In the genomic region with DNA sequence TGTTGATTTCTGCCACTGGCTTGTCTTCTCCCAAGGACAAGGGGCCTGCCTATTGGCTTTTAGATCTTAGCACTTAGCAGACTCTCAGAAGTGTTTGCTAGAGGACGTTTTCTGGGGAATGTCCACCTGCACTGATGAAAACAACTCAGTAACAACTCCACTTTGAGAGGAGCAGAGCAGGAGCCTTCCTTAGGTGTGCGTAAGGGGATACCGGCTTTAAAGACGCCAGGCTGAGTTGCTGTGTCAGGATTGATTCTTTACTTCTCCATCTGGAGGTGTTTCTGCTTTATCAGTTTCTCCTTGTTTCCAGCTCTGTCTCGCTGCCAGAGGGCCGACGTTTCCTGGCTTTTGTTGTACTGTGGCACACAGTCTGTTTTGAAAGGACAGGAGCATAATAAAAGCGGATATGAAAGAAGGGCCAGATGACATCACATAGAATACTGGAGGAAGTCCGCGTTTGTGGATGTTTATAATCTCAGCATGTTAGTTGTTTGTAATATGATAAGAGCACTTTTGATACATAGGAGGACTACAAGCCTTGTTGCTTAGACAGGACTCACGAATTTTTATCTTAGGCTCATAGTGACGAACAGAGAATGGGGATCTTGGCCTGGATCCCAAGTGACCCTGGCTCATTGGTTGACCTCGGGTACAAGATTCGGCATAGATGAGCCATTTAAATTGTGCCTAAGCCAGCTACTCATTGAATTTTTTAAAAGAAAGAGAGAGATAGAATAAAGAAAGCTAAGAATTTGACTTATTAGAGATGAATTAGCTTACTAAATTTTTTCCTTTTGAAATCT, we compare ENCODE assay signal across 9 cellular contexts. TPM values are rescaled to one million over a fixed set of nuclear protein-coding genes. Genes with fewer than 3 reads are reported as not detected.
DNase-seq lines count a peak whose midpoint lies in the region; ATAC-seq and TF ChIP-seq lines count a peak whose summit lies in the region.
"Had no signal": no experiment of that assay in that cellular context is flagged by ENCODE, and none has a peak within 500 bp of the region (broad histone marks: within the 10 kb centered on the region; RNA-seq: fewer than 3 reads in every experiment).

No MANE protein-coding gene starts in this region.

- no peak for DNase-seq in mammary epithelial cell
- no peak for DNase-seq in natural killer cell
- DNase-seq in GDM1 (lab: John Stamatoyannopoulos, UW): no peak
- no peak for DNase-seq in activated CD4-positive, alpha-beta T cell treated with anti-CD3 and anti-CD28 coated beads for 4 hours

- peaks cover 10 to 13% of the 10 kb centered on the region in 2 donors for H3K27me3 Mint-ChIP-seq in natural killer cell (ENCODE audit: low read depth in 2 of 2)

- H3K9me3 ChIP-seq in mammary epithelial cell (replicated peaks; ENCODE audit: insufficient read depth, low read length): no peaks in the 10 kb centered on the region

- H2AFZ ChIP-seq in mammary epithelial cell (ENCODE audit: low read depth, low read length): peak overlapping the region; percentile 81

- no peaks in the 10 kb centered on the region for H4K20me1 ChIP-seq in mammary epithelial cell (ENCODE audit: insufficient read depth, low read length)

- dilution Hi-C loops in mammary epithelial cell (cut with HindIII; ENCODE audit: low sequenced_read_pairs): no loop called here

- CTCF ChIA-PET in mammary epithelial cell (lab: Charles Lee; ENCODE audit: low non-redundant PET): no interaction called here

- peak overlapping the region; percentile 81 for H3K4me3 Mint-ChIP-seq in natural killer cell
- H3K4me3 Mint-ChIP-seq: central memory CD8-positive, alpha-beta T cell had no signal

- H3K27me3 ChIP-seq in mammary epithelial cell (ENCODE audit: insufficient read depth, low read length): no peaks in the 10 kb centered on the region

- WGBS in mammary epithelial cell (ENCODE audit: low coverage, missing lambda C conversion rate): 77% methylated on average over 14 of the region's 14 CpGs

- peaks cover 0 to 2% of the 10 kb centered on the region in 2 donors for H3K9me3 Mint-ChIP-seq in natural killer cell
- H3K9me3 Mint-ChIP-seq: central memory CD8-positive, alpha-beta T cell had no signal

- no peaks in the 10 kb centered on the region for H3K36me3 Mint-ChIP-seq in natural killer cell

- intact Hi-C loops in mammary epithelial cell (cut with micrococcal nuclease): loop anchor here (1.0 kb wide), 1 partner anchor 33 kb away; no protein-coding TSS in a partner anchor
- intact Hi-C loops in natural killer cell (cut with micrococcal nuclease): no loop called here

- H3K79me2 ChIP-seq in mammary epithelial cell (ENCODE audit: insufficient read depth, low read length): peaks cover 70% of the 10 kb centered on the region

- ATAC-seq in GM18861 (IDR thresholded peaks at IDR 0.05; ENCODE audit: unreplicated experiment) (peak; percentile 56), HG03378 (IDR thresholded peaks at IDR 0.05; ENCODE audit: unreplicated experiment) (peak; percentile 80), natural killer cell (no peak), HG02884 (IDR thresholded peaks at IDR 0.05; ENCODE audit: unreplicated experiment) (no peak), HG03025 (IDR thresholded peaks at IDR 0.05; ENCODE audit: low FRiP score, unreplicated experiment) (no peak)

- TSS peak; percentile 31 for BruUV-seq in mammary epithelial cell (replicated peaks; lab: Mats Ljungman, UMichigan)

- H3K36me3 ChIP-seq in mammary epithelial cell (ENCODE audit: insufficient read depth, low read length): no peaks in the 10 kb centered on the region

- no peak overlapping the region for H3K9ac ChIP-seq in mammary epithelial cell (ENCODE audit: insufficient read depth, low read length)

- peaks cover 17 to 18% of the 10 kb centered on the region in 2 donors for H3K4me1 Mint-ChIP-seq in natural killer cell

- H3K4me2 ChIP-seq in mammary epithelial cell (ENCODE audit: insufficient read depth, low read depth, low read length): peak overlapping the region; percentile 83

- TF ChIP-seq CTCF in mammary epithelial cell (conservative IDR thresholded peaks at IDR 0.05 in 1 of 2, IDR thresholded peaks at IDR 0.05 in 1 of 2; ENCODE audit: extremely low read depth in 1 of 2, insufficient read depth in 1 of 2, low read depth in 1 of 2, low read length in 2 of 2): no peak
- TF ChIP-seq CTCF in natural killer cell (IDR thresholded peaks at IDR 0.05): no peak

- H3K4me1 ChIP-seq in mammary epithelial cell (ENCODE audit: insufficient read depth, low read length): peaks cover 60% of the 10 kb centered on the region

- H3K4me3 ChIP-seq in mammary epithelial cell (replicated peaks in 1 of 3; ENCODE audit: insufficient read depth in 1 of 3, low read depth in 2 of 3, low read length in 3 of 3): no peak overlapping the region

- peak overlapping the region; percentile 37 to 43 for H3K27ac Mint-ChIP-seq in natural killer cell

- in situ Hi-C loops in mammary epithelial cell (cut with MboI; ENCODE audit: low sequenced_read_pairs in 2 of 2): loop anchor here in 1 of 2 donors (10.0 kb wide), 1 partner anchor 53 kb away; no protein-coding TSS in a partner anchor

- peak overlapping the region; percentile 33 for H3K27ac ChIP-seq in mammary epithelial cell (ENCODE audit: insufficient read depth, low read depth, low read length)

RNA-seq across cellular contexts. Expression of a gene that starts 34.6 kb away (rescaled TPM):
- total RNA-seq in mammary epithelial cell: 10 to 100 TPM; 74.9 to 94.2 TPM
- 119 TPM for polyA plus RNA-seq in mammary epithelial cell
- 78.3 TPM for polyA minus RNA-seq in mammary epithelial cell
- total RNA-seq in natural killer cell: not detected

RNA-seq across cellular contexts. Expression of a gene that starts 34.7 kb away (rescaled TPM):
- 10 to 100 TPM; 40.9 to 89.0 TPM for total RNA-seq in mammary epithelial cell
- 28.1 TPM for polyA plus RNA-seq in mammary epithelial cell
- 57.7 TPM for polyA minus RNA-seq in mammary epithelial cell
- not detected for total RNA-seq in natural killer cell

Comparison
In these comparisons a context has a peak if more than half of its experiments do, and no peak if none do; other contexts are left out.
1. ATAC-seq: peak in GM18861 (single experiment) and HG03378 (single experiment); none in natural killer cell (0 of 3), HG02884 (single experiment) and HG03025 (single experiment).
2. RNA of a gene that starts 34.6 kb away (total RNA-seq): 74.9 to 94.2 TPM in mammary epithelial cell; not detected in natural killer cell; every median in the first group is over 10 times any median in the second.
3. RNA of a gene that starts 34.7 kb away (total RNA-seq): 40.9 to 89.0 TPM in mammary epithelial cell; not detected in natural killer cell; every median in the first group is over 10 times any median in the second.